Comparison of ENCODE assay signal across 16 cellular contexts in genomic region chr4:90071289-90072235, GRCh38. TPM values are rescaled to one million over a fixed set of nuclear protein-coding genes. Genes with fewer than 3 reads are reported as not detected.
DNase-seq lines count a peak whose midpoint lies in the region; ATAC-seq lines count a peak whose summit lies in the region.
"Had no signal": no experiment of that assay in that cellular context is flagged by ENCODE, and none has a peak within 500 bp of the region (broad histone marks: within the 10 kb centered on the region; RNA-seq: fewer than 3 reads in every experiment).

No MANE protein-coding gene starts in this region.

- no peaks in the 10 kb centered on the region for H3K27me3 ChIP-seq in right cardiac atrium (ENCODE audit: control insufficient read depth, insufficient read depth)
- H3K27me3 ChIP-seq: neutrophil had no signal

- 65% methylated on average over 11 of the region's 11 CpGs for WGBS in right cardiac atrium

- ATAC-seq in HG02884 (IDR thresholded peaks at IDR 0.05; ENCODE audit: unreplicated experiment) (peak; percentile 79), right cardiac atrium (no peak)
- ATAC-seq in stimulated activated naive B cell treated with anti-CD40 and anti-IgM and Interleukin-4, amounts not matched to agents 10 μg/mL and 1 μg/mL and 100 μg/mL, for 72 hours (replicated peaks), result peak; percentile 95
- ATAC-seq in activated naive CD4-positive, alpha-beta T cell treated with anti-CD3 and anti-CD28 coated beads, Interleukin-2, amount 50 U/mL, for 72 hours, result no peak
- ATAC-seq: activated T-cell treated with anti-CD3 and anti-CD28 coated beads, Interleukin-2, amount 50 U/mL, for 4 hours; SK-N-SH treated with all-trans-retinoic acid at 6 μM for 48 hours had no signal

- H3K27ac ChIP-seq in right cardiac atrium (ENCODE audit: low read length), result no peak overlapping the region
- H3K27ac ChIP-seq: GM23248, neutrophil, thoracic aorta had no signal

- intact Hi-C loops in right cardiac atrium (cut with DNase I), result no loop called here

- no peak overlapping the region for H3K27ac Mint-ChIP-seq in stimulated activated naive B cell treated with anti-CD40 and anti-IgM and Interleukin-4, amounts not matched to agents 10 μg/mL and 1 μg/mL and 100 μg/mL, for 72 hours
- no peak overlapping the region for H3K27ac Mint-ChIP-seq in activated naive CD4-positive, alpha-beta T cell treated with anti-CD3 and anti-CD28 coated beads, Interleukin-2, amount 50 U/mL, for 72 hours

- peak overlapping the region; percentile 39 to 65 for H3K4me3 Mint-ChIP-seq in stimulated activated naive B cell treated with anti-CD40 and anti-IgM and Interleukin-4, amounts not matched to agents 10 μg/mL and 1 μg/mL and 100 μg/mL, for 72 hours
- H3K4me3 Mint-ChIP-seq: activated T-cell treated with anti-CD3 and anti-CD28 coated beads, Interleukin-2, amount 50 U/mL, for 4 hours had no signal

- no peaks in the 10 kb centered on the region for H3K9me3 ChIP-seq in right cardiac atrium (ENCODE audit: control insufficient read depth, low read length)
- H3K9me3 ChIP-seq: neutrophil, thoracic aorta had no signal

- H3K36me3 Mint-ChIP-seq in stimulated activated naive B cell treated with anti-CD40 and anti-IgM and Interleukin-4, amounts not matched to agents 10 μg/mL and 1 μg/mL and 100 μg/mL, for 72 hours, result no peaks in the 10 kb centered on the region
- no peaks in the 10 kb centered on the region for H3K36me3 Mint-ChIP-seq in activated naive CD4-positive, alpha-beta T cell treated with anti-CD3 and anti-CD28 coated beads, Interleukin-2, amount 50 U/mL, for 72 hours

- peaks cover 8 to 22% of the 10 kb centered on the region in 2 donors for H3K27me3 Mint-ChIP-seq in stimulated activated naive B cell treated with anti-CD40 and anti-IgM and Interleukin-4, amounts not matched to agents 10 μg/mL and 1 μg/mL and 100 μg/mL, for 72 hours

- peaks cover 0 to 2% of the 10 kb centered on the region in 2 donors for H3K9me3 Mint-ChIP-seq in stimulated activated naive B cell treated with anti-CD40 and anti-IgM and Interleukin-4, amounts not matched to agents 10 μg/mL and 1 μg/mL and 100 μg/mL, for 72 hours
- no peaks in the 10 kb centered on the region for H3K9me3 Mint-ChIP-seq in activated naive CD4-positive, alpha-beta T cell treated with anti-CD3 and anti-CD28 coated beads, Interleukin-2, amount 50 U/mL, for 72 hours
- H3K9me3 Mint-ChIP-seq: activated T-cell treated with anti-CD3 and anti-CD28 coated beads, Interleukin-2, amount 50 U/mL, for 4 hours had no signal

- H3K4me3 ChIP-seq in right cardiac atrium (ENCODE audit: low read length), result no peak overlapping the region
- H3K4me3 ChIP-seq: GM23248, thoracic aorta had no signal

- DNase-seq in SIG-M5 treated with dmso at 0.1 percent for 504 hours (lab: John Stamatoyannopoulos, UW; ENCODE audit: unreplicated experiment) (peak; percentile 0), SIG-M5 (lab: John Stamatoyannopoulos, UW) (no peak), SKM-1 treated with dmso at 0.1 percent for 144 hours (lab: John Stamatoyannopoulos, UW; ENCODE audit: unreplicated experiment) (peak; percentile 73), nucleus accumbens (lab: John Stamatoyannopoulos, UW) (no peak), right cardiac atrium (no peak)
- DNase-seq in stimulated activated naive B cell treated with anti-CD40 and anti-IgM and Interleukin-4, amounts not matched to agents 10 μg/mL and 1 μg/mL and 100 μg/mL, for 72 hours, result no peak
- DNase-seq in activated naive CD4-positive, alpha-beta T cell treated with anti-CD3 and anti-CD28 coated beads, Interleukin-2, amount 50 U/mL, for 72 hours (ENCODE audit: low spot score in 2 of 2), result no peak
- DNase-seq: 8988T; activated T-cell treated with anti-CD3 and anti-CD28 coated beads, Interleukin-2, amount 50 U/mL, for 4 hours; cortex of kidney; GM23248; small intestine had no signal

- H3K4me1 ChIP-seq in right cardiac atrium (ENCODE audit: control insufficient read depth, insufficient read depth, low read length), result no peaks in the 10 kb centered on the region

- peaks cover 14 to 35% of the 10 kb centered on the region in 2 donors for H3K4me1 Mint-ChIP-seq in stimulated activated naive B cell treated with anti-CD40 and anti-IgM and Interleukin-4, amounts not matched to agents 10 μg/mL and 1 μg/mL and 100 μg/mL, for 72 hours

RNA-seq across cellular contexts. Expression of gene CCSER1, which starts 55.6 kb away (rescaled TPM):
- under 1 TPM in 1 of 2 donors, not detected in 1; 0.23 TPM for total RNA-seq in activated naive CD4-positive, alpha-beta T cell treated with anti-CD3 and anti-CD28 coated beads, Interleukin-2, amount 50 U/mL, for 72 hours
- total RNA-seq in right cardiac atrium, result 10 to 100 TPM in 3 of 4 donors, 1 to 10 TPM in 1; 9.8 to 12.9 (median 10.6) TPM
- polyA plus RNA-seq in right cardiac atrium, result 2.7 TPM
- total RNA-seq: GM23248 had no signal
- polyA plus RNA-seq: GM23248 had no signal

Comparison
In these comparisons a context has a peak if more than half of its experiments do, and no peak if none do; other contexts are left out.
1. DNase-seq: peak in SIG-M5 treated with dmso at 0.1 percent for 504 hours (single experiment) and SKM-1 treated with dmso at 0.1 percent for 144 hours (single experiment); none in SIG-M5 (single experiment), stimulated activated naive B cell treated with anti-CD40 and anti-IgM and Interleukin-4, amounts not matched to agents 10 μg/mL and 1 μg/mL and 100 μg/mL, for 72 hours (single experiment), activated naive CD4-positive, alpha-beta T cell treated with anti-CD3 and anti-CD28 coated beads, Interleukin-2, amount 50 U/mL, for 72 hours (0 of 2), nucleus accumbens (0 of 56) and right cardiac atrium (0 of 3).
2. ATAC-seq: peak in HG02884 (single experiment) and stimulated activated naive B cell treated with anti-CD40 and anti-IgM and Interleukin-4, amounts not matched to agents 10 μg/mL and 1 μg/mL and 100 μg/mL, for 72 hours (2 of 2); none in activated naive CD4-positive, alpha-beta T cell treated with anti-CD3 and anti-CD28 coated beads, Interleukin-2, amount 50 U/mL, for 72 hours (0 of 2) and right cardiac atrium (0 of 2).
3. RNA of gene CCSER1, which starts 55.6 kb away (total RNA-seq): 9.8 to 12.9 TPM in right cardiac atrium; 0.23 TPM in activated naive CD4-positive, alpha-beta T cell treated with anti-CD3 and anti-CD28 coated beads, Interleukin-2, amount 50 U/mL, for 72 hours; every median in the first group is over 4 times any median in the second.